ENCODE assay signal across 18 cellular contexts in genomic region chr2:132391381-132391780, GRCh38. TPM values are rescaled to one million over a fixed set of nuclear protein-coding genes. Genes with fewer than 3 reads are reported as not detected.
DNase-seq lines count a peak whose midpoint lies in the region; ATAC-seq, FAIRE-seq and TF ChIP-seq lines count a peak whose summit lies in the region.
"Had no signal": no experiment of that assay in that cellular context is flagged by ENCODE, and none has a peak within 500 bp of the region (broad histone marks: within the 10 kb centered on the region; RNA-seq: fewer than 3 reads in every experiment).

No MANE protein-coding gene starts in this region.

- no peak overlapping the region for H2BK5ac ChIP-seq in mesendoderm (ENCODE audit: low read length)

- intact Hi-C loops in K562 (cut with micrococcal nuclease) (no loop called here), endothelial cell of umbilical vein (cut with micrococcal nuclease) (no loop called here)

- no peak for FAIRE-seq in A549 (lab: Jason Lieb, UNC)
- no peak for FAIRE-seq in K562 (lab: Jason Lieb, UNC)
- FAIRE-seq in endothelial cell of umbilical vein (lab: Jason Lieb, UNC): no peak
- FAIRE-seq: H54 had no signal

- H4K20me1 ChIP-seq in K562 (replicated peaks; ENCODE audit: control insufficient read depth, insufficient read depth, low read length) (no peaks in the 10 kb centered on the region), endothelial cell of umbilical vein (replicated peaks; ENCODE audit: control insufficient read depth, extremely low read depth, insufficient read depth, low read length) (no peaks in the 10 kb centered on the region)
- H4K20me1 ChIP-seq: BLaER1 had no signal

- TF ChIP-seq EP300 in A549 (IDR thresholded peaks at IDR 0.05): no peak
- no peak for TF ChIP-seq EP300 in K562 (IDR thresholded peaks at IDR 0.05; ENCODE audit: low read length)

- dilution Hi-C loops in endothelial cell of umbilical vein (cut with MboI; ENCODE audit: extremely low pct_ligation_motif_present, low sequenced_read_pairs): no loop called here

- DNase-seq in A549 (ENCODE audit: low read depth in 1 of 2, low spot score in 1 of 2) (no peak), K562 (ENCODE audit: extremely low read depth in 1 of 4, low spot score in 3 of 4) (no peak), endothelial cell of umbilical vein (ENCODE audit: low read depth, low spot score) (peak; percentile 16), mesendoderm (no peak), GM20000 (ENCODE audit: low spot score) (no peak), HAP-1 (ENCODE audit: low spot score in 2 of 2) (no peak), T-helper 2 cell (no peak)
- DNase-seq: CD4-positive, alpha-beta memory T cell; DMS79 treated with DMSO at 0.1 percent for 48 hours; GF-D8; HFFc6; KBM-7 had no signal

- TF ChIP-seq POLR2A in A549 (IDR thresholded peaks at IDR 0.05; ENCODE audit: low read length) (no peak), K562 (conservative IDR thresholded peaks at IDR 0.05) (no peak), endothelial cell of umbilical vein (IDR thresholded peaks at IDR 0.05; ENCODE audit: low read depth, low read length) (no peak)

- no peak overlapping the region for H3K4ac ChIP-seq in mesendoderm (ENCODE audit: low read depth, low read length)

- H3K23ac ChIP-seq in mesendoderm (ENCODE audit: low read length): no peak overlapping the region

- H2AFZ ChIP-seq in K562 (ENCODE audit: low read depth, low read length): no peak overlapping the region
- H2AFZ ChIP-seq in endothelial cell of umbilical vein (ENCODE audit: low read depth, low read length): no peak overlapping the region

- no peak overlapping the region for H3K4me3 ChIP-seq in A549
- H3K4me3 ChIP-seq in K562: no peak overlapping the region
- H3K4me3 ChIP-seq in endothelial cell of umbilical vein (replicated peaks in 1 of 3; ENCODE audit: insufficient read depth in 1 of 3, low read depth in 1 of 3, low read length in 3 of 3): no peak overlapping the region
- H3K4me3 ChIP-seq in mesendoderm (ENCODE audit: low read length): no peak overlapping the region
- H3K4me3 ChIP-seq in HAP-1: no peak overlapping the region
- H3K4me3 ChIP-seq: BLaER1 had no signal

- H4K8ac ChIP-seq in mesendoderm (ENCODE audit: low read depth, low read length): no peak overlapping the region

- H3K79me1 ChIP-seq in mesendoderm (ENCODE audit: low read length): no peaks in the 10 kb centered on the region

- BruUV-seq in K562 (replicated peaks; lab: Mats Ljungman, UMichigan): no TSS peak
- no TSS peak for BruUV-seq in endothelial cell of umbilical vein (replicated peaks; lab: Mats Ljungman, UMichigan)

- TF ChIP-seq CTCF in A549 (IDR thresholded peaks at IDR 0.05) (no peak), K562 (IDR thresholded peaks at IDR 0.05 in 2 of 3, conservative IDR thresholded peaks at IDR 0.05 in 1 of 3; ENCODE audit: insufficient read depth in 2 of 3, low read depth in 1 of 3, low read length in 3 of 3) (no peak), endothelial cell of umbilical vein (IDR thresholded peaks at IDR 0.05; ENCODE audit: extremely low read depth in 1 of 2, insufficient read depth in 1 of 2, low read depth in 1 of 2, low read length in 2 of 2) (no peak), GM20000 (IDR thresholded peaks at IDR 0.05; ENCODE audit: extremely low read depth, missing control alignments) (no peak)

- no peak overlapping the region for H4K5ac ChIP-seq in mesendoderm (ENCODE audit: low read length)

- 56% methylated on average over 3 of the region's 3 CpGs for WGBS in A549 (ENCODE audit: missing lambda C conversion rate)
- WGBS in K562 (ENCODE audit: insufficient coverage, low coverage, missing lambda C conversion rate): 0% methylated on average over 3 of the region's 3 CpGs
- no CpG with 5 or more reads among the region's 3 CpGs for WGBS in mesendoderm (ENCODE audit: extremely low coverage, insufficient coverage, low lambda C conversion rate)

- no peak overlapping the region for H3K56ac ChIP-seq in mesendoderm (ENCODE audit: low read length)

- in situ Hi-C loops in K562 (cut with MboI): no loop called here
- in situ Hi-C loops in HAP-1 (cut with MboI; ENCODE audit: low sequenced_read_pairs): no loop called here

- H3K36me3 ChIP-seq in K562 (ENCODE audit: control insufficient read depth, insufficient read depth, low read length) (no peaks in the 10 kb centered on the region), endothelial cell of umbilical vein (ENCODE audit: control insufficient read depth in 2 of 2, extremely low read depth in 1 of 2, insufficient read depth in 2 of 2, low read length in 2 of 2) (no peaks in the 10 kb centered on the region), mesendoderm (ENCODE audit: control insufficient read depth, insufficient read depth, low read length) (no peaks in the 10 kb centered on the region), HAP-1 (replicated peaks) (no peaks in the 10 kb centered on the region)
- H3K36me3 ChIP-seq: BLaER1 had no signal

- H3K9ac ChIP-seq in K562 (ENCODE audit: insufficient read depth in 1 of 2, low read depth in 2 of 2, low read length in 2 of 2) (no peak overlapping the region), endothelial cell of umbilical vein (replicated peaks; ENCODE audit: extremely low read depth, insufficient read depth, low read length) (no peak overlapping the region), mesendoderm (ENCODE audit: low read length) (no peak overlapping the region)
- H3K9ac ChIP-seq: BLaER1 had no signal

- H3K27me3 ChIP-seq in K562 (ENCODE audit: control insufficient read depth in 2 of 2, insufficient read depth in 2 of 2, low read length in 2 of 2) (no peaks in the 10 kb centered on the region), endothelial cell of umbilical vein (ENCODE audit: control insufficient read depth in 2 of 2, insufficient read depth in 2 of 2, low read length in 2 of 2) (no peaks in the 10 kb centered on the region), mesendoderm (ENCODE audit: insufficient read depth, low read length, poor library complexity) (no peaks in the 10 kb centered on the region), HAP-1 (ENCODE audit: low read depth) (no peaks in the 10 kb centered on the region)
- H3K27me3 ChIP-seq: BLaER1 had no signal

- H3K4me2 ChIP-seq in A549: no peak overlapping the region
- no peak overlapping the region for H3K4me2 ChIP-seq in K562 (ENCODE audit: insufficient read depth, low read length)
- H3K4me2 ChIP-seq in endothelial cell of umbilical vein (ENCODE audit: insufficient read depth, low read length): no peak overlapping the region
- no peak overlapping the region for H3K4me2 ChIP-seq in mesendoderm (ENCODE audit: low read length)
- H3K4me2 ChIP-seq: BLaER1 had no signal

- no peaks in the 10 kb centered on the region for H3K9me1 ChIP-seq in K562 (ENCODE audit: control insufficient read depth, insufficient read depth, low read length)
- no peaks in the 10 kb centered on the region for H3K9me1 ChIP-seq in endothelial cell of umbilical vein (replicated peaks; ENCODE audit: control insufficient read depth, extremely low read depth, insufficient read depth, low read length)

- CTCF ChIA-PET in A549 (lab: Yijun Ruan, JAX): no interaction called here
- CTCF ChIA-PET in K562 (lab: Yijun Ruan, JAX; ENCODE audit: low intra/inter-chr PET ratio): no interaction called here
- CTCF ChIA-PET in endothelial cell of umbilical vein (lab: Charles Lee): no interaction called here

- ATAC-seq in A549: no peak
- ATAC-seq in K562: no peak
- no peak for ATAC-seq in HG02981 (IDR thresholded peaks at IDR 0.05; ENCODE audit: unreplicated experiment)
- ATAC-seq: HCT116 had no signal

- H3K79me2 ChIP-seq in K562 (ENCODE audit: control insufficient read depth, insufficient read depth, low read length) (no peaks in the 10 kb centered on the region), endothelial cell of umbilical vein (ENCODE audit: control insufficient read depth, insufficient read depth, low read length) (no peaks in the 10 kb centered on the region), mesendoderm (ENCODE audit: control insufficient read depth, insufficient read depth, low read length) (no peaks in the 10 kb centered on the region)

- H3K4me1 ChIP-seq in A549: no peaks in the 10 kb centered on the region
- H3K4me1 ChIP-seq in K562 (replicated peaks in 1 of 2; ENCODE audit: control insufficient read depth in 2 of 2, insufficient read depth in 2 of 2, low read length in 2 of 2): no peaks in the 10 kb centered on the region
- H3K4me1 ChIP-seq in endothelial cell of umbilical vein (ENCODE audit: control insufficient read depth, extremely low read depth, insufficient read depth, low read length): no peaks in the 10 kb centered on the region
- peaks cover 5% of the 10 kb centered on the region for H3K4me1 ChIP-seq in mesendoderm (ENCODE audit: control insufficient read depth, low read depth, low read length)
- no peaks in the 10 kb centered on the region for H3K4me1 ChIP-seq in HAP-1
- H3K4me1 ChIP-seq: BLaER1 had no signal

- H2BK120ac ChIP-seq in mesendoderm (ENCODE audit: low read depth, low read length): no peak overlapping the region

- peak overlapping the region; percentile 11 for H2AK5ac ChIP-seq in mesendoderm (ENCODE audit: low read length)

- H2BK15ac ChIP-seq in mesendoderm (replicated peaks; ENCODE audit: low read depth): no peak overlapping the region

- POLR2A ChIA-PET in A549 (lab: Yijun Ruan, JAX) (no interaction called here), K562 (lab: Yijun Ruan, JAX) (no interaction called here), endothelial cell of umbilical vein (lab: Charles Lee) (no interaction called here)

- H3K9me3 ChIP-seq in A549 (no peaks in the 10 kb centered on the region; the same call in 2 of the 3 replicates), K562 (replicated peaks; ENCODE audit: control insufficient read depth, insufficient read depth, low read depth, low read length) (no peaks in the 10 kb centered on the region), endothelial cell of umbilical vein (replicated peaks; ENCODE audit: control insufficient read depth, insufficient read depth, low read length) (no peaks in the 10 kb centered on the region), HAP-1 (no peaks in the 10 kb centered on the region)

- H3K18ac ChIP-seq in mesendoderm (ENCODE audit: low read length): peak overlapping the region; percentile 39

- TF ChIP-seq RAD21 in A549 (conservative IDR thresholded peaks at IDR 0.05 in 1 of 2, IDR thresholded peaks at IDR 0.05 in 1 of 2) (no peak), K562 (CRISPR knock-in tag; conservative IDR thresholded peaks at IDR 0.05 in 1 of 2, IDR thresholded peaks at IDR 0.05 in 1 of 2) (no peak)

- H3K27ac ChIP-seq in A549: no peak overlapping the region
- no peak overlapping the region for H3K27ac ChIP-seq in K562 (ENCODE audit: extremely low read depth, low read depth, low read length)
- no peak overlapping the region for H3K27ac ChIP-seq in endothelial cell of umbilical vein (ENCODE audit: insufficient read depth, low read depth, low read length)
- no peak overlapping the region for H3K27ac ChIP-seq in mesendoderm (ENCODE audit: low read depth, low read length)
- H3K27ac ChIP-seq: 22Rv1, BLaER1 had no signal

RNA-seq across cellular contexts. Expression of gene GPR39, which starts 25.2 kb away (rescaled TPM):
- 11.8 and 14.4 TPM in 2 replicates for polyA plus RNA-seq in A549 (2011; rRNA removed)
- 17.4 and 26.0 TPM in 2 replicates for polyA plus RNA-seq in A549 (2012; cell fraction: cytosol; rRNA removed)
- 41.1 and 67.7 TPM in 2 replicates for polyA plus RNA-seq in A549 (2012; cell fraction: nucleus; rRNA removed)
- polyA plus RNA-seq in A549 (2017; fragmentation: RNase III; extraction: RNeasy Plus Mini Kit Qiagen cat#74134 plus additional on column Dnase treatment): 11.3 to 13.3 TPM (median 12.1 TPM) in 3 replicates
- polyA minus RNA-seq in A549 (2011; rRNA and poly(A)+ RNA removed): 87.3 and 92.5 TPM in 2 replicates
- not detected in 2 replicates for total RNA-seq in K562 (2011; cell fraction: chromatin; rRNA removed; ENCODE audit: low replicate concordance)
- total RNA-seq in K562 (2011; cell fraction: nucleolus; rRNA removed): not detected in 2 replicates
- not detected in 2 replicates for total RNA-seq in K562 (2011; cell fraction: nucleoplasm; rRNA removed)
- total RNA-seq in K562 (2014; rRNA removed): not detected in 2 replicates
- not detected in 2 replicates for total RNA-seq in K562 (2014; rRNA removed; fragmentation: Illumina TruSeq; extraction: Trizol)
- total RNA-seq in K562 (2015; rRNA removed; fragmentation: Illumina TruSeq; extraction: Trizol): not detected in 2 replicates
- 0.04 TPM in 1 of 2 replicates, not detected in the other for total RNA-seq in K562 (2021)
- polyA plus RNA-seq in K562 (2011; rRNA removed): not detected in 2 replicates
- not detected in 2 replicates for polyA plus RNA-seq in K562 (2011; cell fraction: cytosol; rRNA removed)
- not detected in 2 replicates for polyA plus RNA-seq in K562 (2011; cell fraction: nucleus; rRNA removed)
- not detected in 2 replicates for polyA plus RNA-seq in K562 (2012)
- not detected in 2 replicates for polyA plus RNA-seq in K562 (2014; fragmentation: Illumina TruSeq; extraction: Trizol)
- not detected for polyA plus RNA-seq in K562 (2014; fragmentation: Nextera tagmentation; extraction: Ambion mirVana)
- polyA plus RNA-seq in K562 (2014; rRNA removed): not detected in 2 replicates
- not detected in 2 replicates for polyA minus RNA-seq in K562 (2011; rRNA and poly(A)+ RNA removed)
- not detected in 2 replicates for polyA minus RNA-seq in K562 (2011; cell fraction: cytosol; rRNA and poly(A)+ RNA removed)
- not detected in 2 replicates for polyA minus RNA-seq in K562 (2011; cell fraction: nucleus; rRNA and poly(A)+ RNA removed)
- 0.20 TPM in 1 of 2 replicates, not detected in the other for total RNA-seq in endothelial cell of umbilical vein
- polyA plus RNA-seq in endothelial cell of umbilical vein: 0.03 and 0.05 TPM in 2 replicates
- 0.04 and 0.14 TPM in 2 replicates for polyA plus RNA-seq in endothelial cell of umbilical vein (2011; cell fraction: cytosol; rRNA removed)
- 0.04 and 0.13 TPM in 2 replicates for polyA plus RNA-seq in endothelial cell of umbilical vein (2011; cell fraction: nucleus; rRNA removed)
- polyA plus RNA-seq in endothelial cell of umbilical vein (2012): 0.13 TPM in 1 of 2 replicates, not detected in the other
- 0.23 TPM in 1 of 2 replicates, not detected in the other for polyA minus RNA-seq in endothelial cell of umbilical vein
- polyA minus RNA-seq in endothelial cell of umbilical vein (2011; cell fraction: cytosol; rRNA and poly(A)+ RNA removed): 2.6 TPM
- 0.48 and 1.4 TPM in 2 replicates for polyA minus RNA-seq in endothelial cell of umbilical vein (2011; cell fraction: nucleus; rRNA and poly(A)+ RNA removed)
- 2.4 TPM for polyA plus RNA-seq in mesendoderm (2013, experiment 1 of 2)
- 2.5 TPM for polyA plus RNA-seq in mesendoderm (2013, experiment 2 of 2)
- total RNA-seq: CD4-positive, alpha-beta memory T cell had no signal
- polyA plus RNA-seq: CD14-positive monocyte; CD4-positive, alpha-beta memory T cell had no signal

Comparison
In these comparisons a context has a peak if more than half of its experiments do, and no peak if none do; other contexts are left out.
1. RNA of gene GPR39, which starts 25.2 kb away (polyA plus RNA-seq): 11.3 to 67.7 TPM in A549; 0.03 to 0.14 TPM in endothelial cell of umbilical vein and not detected in K562; every median in the first group is over 10 times any median in the second.
2. Of the 35 proteins assayed by ChIP-seq in both K562 and A549: peak only in K562: none; only in A549: none; in both: MAFK; in neither: 34.